ENCODE assay signal across 31 cellular contexts in genomic region chr18:14942275-14942674, GRCh38.
"Had no signal": no experiment of that assay in that cellular context is flagged by ENCODE, and none has a peak within 500 bp of the region (broad histone marks: within the 10 kb centered on the region; RNA-seq: fewer than 3 reads in every experiment).

No MANE protein-coding gene starts in this region.

- H3K36me3 Mint-ChIP-seq: activated naive CD4-positive, alpha-beta T cell treated with anti-CD3 and anti-CD28 coated beads, Interleukin-2, amount 50 U/mL, for 72 hours had no signal

- H3K4me2 ChIP-seq: KMS-11, SK-N-SH had no signal

- H3K4me1 ChIP-seq: adrenal gland, body of pancreas, breast epithelium, SJSA1 had no signal

- H3K4me3 Mint-ChIP-seq: activated CD4-positive, alpha-beta T cell treated with anti-CD3 and anti-CD28 coated beads, Interleukin-2, amount 10 ng/mL, durations not matched to agents 24 days and 14 days; activated CD8-positive, alpha-beta T cell treated with anti-CD3 and anti-CD28 coated beads for 36 hours; activated naive CD4-positive, alpha-beta T cell treated with anti-CD3 and anti-CD28 coated beads for 36 hours; activated T-cell treated with anti-CD3 and anti-CD28 coated beads, Interleukin-2, amount 50 U/mL, for 4 hours; activated T-helper 1 cell treated with anti-CD3 and anti-CD28 coated beads, Interleukin-12 subunit alpha, Interleukin-12 subunit beta, Interleukin-2, Interleukin-4 antibody, amounts not matched to agents 30 ng/mL and 10 ng/mL and 1 ng/mL, durations not matched to agents 14 hours and 24 hours and 36 hours; T-helper 1 cell treated with Interleukin-12 subunit alpha and Interleukin-12 subunit beta and Interleukin-4 antibody, amounts not matched to agents 30 μg/mL and 1 μg/mL, for 36 hours; T-helper 2 cell treated with Interferon-gamma antibody and Interleukin-4, amounts not matched to agents 5 μg/mL and 100 μg/mL, for 36 hours had no signal

- H3K36me3 ChIP-seq: adrenal gland, breast epithelium, SJSA1 had no signal

- H3K27ac ChIP-seq: adrenal gland, body of pancreas, breast epithelium, KMS-11, SJSA1 had no signal

- H3K9me3 Mint-ChIP-seq: activated CD4-positive, alpha-beta T cell treated with anti-CD3 and anti-CD28 coated beads, Interleukin-2, amount 10 ng/mL, durations not matched to agents 24 days and 14 days; activated CD8-positive, alpha-beta T cell treated with anti-CD3 and anti-CD28 coated beads for 36 hours; activated naive CD4-positive, alpha-beta T cell treated with anti-CD3 and anti-CD28 coated beads for 36 hours; activated naive CD4-positive, alpha-beta T cell treated with anti-CD3 and anti-CD28 coated beads, Interleukin-2, amount 50 U/mL, for 72 hours; activated T-cell treated with anti-CD3 and anti-CD28 coated beads, Interleukin-2, amount 50 U/mL, for 4 hours; activated T-helper 1 cell treated with anti-CD3 and anti-CD28 coated beads, Interleukin-12 subunit alpha, Interleukin-12 subunit beta, Interleukin-2, Interleukin-4 antibody, amounts not matched to agents 30 ng/mL and 10 ng/mL and 1 ng/mL, durations not matched to agents 14 hours and 24 hours and 36 hours; T-helper 1 cell treated with Interleukin-12 subunit alpha and Interleukin-12 subunit beta and Interleukin-4 antibody, amounts not matched to agents 30 μg/mL and 1 μg/mL, for 36 hours; T-helper 2 cell treated with Interferon-gamma antibody and Interleukin-4, amounts not matched to agents 5 μg/mL and 100 μg/mL, for 36 hours had no signal

- H3K27me3 Mint-ChIP-seq: activated CD4-positive, alpha-beta T cell treated with anti-CD3 and anti-CD28 coated beads, Interleukin-2, amount 10 ng/mL, durations not matched to agents 24 days and 14 days; activated CD8-positive, alpha-beta T cell treated with anti-CD3 and anti-CD28 coated beads for 36 hours had no signal

- H3K4me1 Mint-ChIP-seq: activated CD4-positive, alpha-beta T cell treated with anti-CD3 and anti-CD28 coated beads, Interleukin-2, amount 10 ng/mL, durations not matched to agents 24 days and 14 days had no signal

- H3K4me3 ChIP-seq: adrenal gland, body of pancreas, breast epithelium, SJSA1 had no signal

- H3K9me3 ChIP-seq: adrenal gland, body of pancreas, breast epithelium, SJSA1, SK-N-SH had no signal

- H3K27ac Mint-ChIP-seq: activated CD4-positive, alpha-beta T cell treated with anti-CD3 and anti-CD28 coated beads, Interleukin-2, amount 10 ng/mL, durations not matched to agents 24 days and 14 days; activated CD8-positive, alpha-beta T cell treated with anti-CD3 and anti-CD28 coated beads for 36 hours; activated naive CD4-positive, alpha-beta T cell treated with anti-CD3 and anti-CD28 coated beads for 36 hours; activated naive CD4-positive, alpha-beta T cell treated with anti-CD3 and anti-CD28 coated beads, Interleukin-2, amount 50 U/mL, for 72 hours; activated T-helper 1 cell treated with anti-CD3 and anti-CD28 coated beads, Interleukin-12 subunit alpha, Interleukin-12 subunit beta, Interleukin-2, Interleukin-4 antibody, amounts not matched to agents 30 ng/mL and 10 ng/mL and 1 ng/mL, durations not matched to agents 14 hours and 24 hours and 36 hours; T-helper 1 cell treated with Interleukin-12 subunit alpha and Interleukin-12 subunit beta and Interleukin-4 antibody, amounts not matched to agents 30 μg/mL and 1 μg/mL, for 36 hours; T-helper 2 cell treated with Interferon-gamma antibody and Interleukin-4, amounts not matched to agents 5 μg/mL and 100 μg/mL, for 36 hours had no signal

- H3K27me3 ChIP-seq: adrenal gland, body of pancreas, breast epithelium, SJSA1 had no signal

- DNase-seq: activated CD4-positive, alpha-beta T cell treated with anti-CD3 and anti-CD28 coated beads, Interleukin-2, amount 10 ng/mL, durations not matched to agents 24 days and 14 days; activated CD4-positive, alpha-beta T cell treated with anti-CD3 and anti-CD28 coated beads, Interleukin-2, amount 50 U/mL, for 4 hours; activated CD8-positive, alpha-beta T cell treated with anti-CD3 and anti-CD28 coated beads for 36 hours; activated gamma-delta T cell treated with Interleukin-2 at 50 U/mL for 16 hours; activated naive CD4-positive, alpha-beta T cell treated with anti-CD3 and anti-CD28 coated beads for 36 hours; activated T-cell treated with anti-CD3 and anti-CD28 coated beads for 4 hours; activated T-cell treated with anti-CD3 and anti-CD28 coated beads, Interleukin-2, amount 50 U/mL, for 4 hours; adrenal gland; body of pancreas; caudate nucleus; MM.1S; MV-4-11; NCI-H1092 treated with DMSO at 0.1 percent for 48 hours; NCI-H1417; NCI-H146; NCI-H187 treated with DMSO at 0.1 percent for 48 hours; NCI-H2081; NCI-H226; NCI-H446 treated with DMSO at 0.1 percent for 48 hours; NCI-H524; NCI-H69; NCI-H82; SHP77 treated with DMSO at 0.1 percent for 48 hours; SK-N-SH had no signal

- H3K9ac ChIP-seq: KMS-11, SK-N-SH had no signal
